Comparison of ENCODE assay signal across 9 cellular contexts in genomic region chr1:96721053-96721381, GRCh38. TPM values are rescaled to one million over a fixed set of nuclear protein-coding genes. Genes with fewer than 3 reads are reported as not detected.
DNase-seq lines count a peak whose midpoint lies in the region; ATAC-seq, FAIRE-seq and TF ChIP-seq lines count a peak whose summit lies in the region.
"Had no signal": no experiment of that assay in that cellular context is flagged by ENCODE, and none has a peak within 500 bp of the region (broad histone marks: within the 10 kb centered on the region; RNA-seq: fewer than 3 reads in every experiment).

No MANE protein-coding gene starts in this region.

- ATAC-seq in heart left ventricle = no peak
- no peak for ATAC-seq in Right ventricle myocardium inferior
- ATAC-seq in HG03439 (IDR thresholded peaks at IDR 0.05; ENCODE audit: unreplicated experiment) = peak; percentile 4
- no peak for ATAC-seq in memory B cell (ENCODE audit: low read depth)
- ATAC-seq in GM19324 (IDR thresholded peaks at IDR 0.05; ENCODE audit: low FRiP score, unreplicated experiment) = no peak

- peak overlapping the region; percentile 95 for H3K27ac Mint-ChIP-seq in astrocyte (ENCODE audit: unreplicated experiment)
- peak overlapping the region; percentile 97 for H3K27ac Mint-ChIP-seq in memory B cell

- H3K79me2 ChIP-seq in astrocyte (ENCODE audit: insufficient read depth, low read length) = peaks cover 39% of the 10 kb centered on the region

- H3K9ac ChIP-seq in astrocyte (ENCODE audit: low read length) = peak overlapping the region; percentile 100

- peaks cover 3% of the 10 kb centered on the region for H3K36me3 Mint-ChIP-seq in astrocyte (ENCODE audit: low read depth, unreplicated experiment)
- peaks cover 4% of the 10 kb centered on the region for H3K36me3 Mint-ChIP-seq in memory B cell

- TF ChIP-seq POLR2A in heart left ventricle (IDR thresholded peaks at IDR 0.05) = no peak
- no peak for TF ChIP-seq POLR2A in GM12891 (IDR thresholded peaks at IDR 0.05; ENCODE audit: low read depth, low read length)

- FAIRE-seq in astrocyte (lab: Jason Lieb, UNC) (no peak), GM12891 (lab: Jason Lieb, UNC) (no peak)
- FAIRE-seq: islet of Langerhans had no signal

- 31 to 45% (median 34%) methylated on average over 4 of the region's 4 CpGs for WGBS in heart left ventricle, 4 donors

- H3K4me1 Mint-ChIP-seq in astrocyte (ENCODE audit: low read depth, unreplicated experiment) (peaks cover 8% of the 10 kb centered on the region), memory B cell (peaks cover 20% of the 10 kb centered on the region)

- peaks cover 0 to 15% (median 6%) of the 10 kb centered on the region in 9 donors for H3K36me3 ChIP-seq in heart left ventricle
- peaks cover 3% of the 10 kb centered on the region for H3K36me3 ChIP-seq in astrocyte (ENCODE audit: insufficient read depth, low read length)

- peak overlapping the region; percentile 93 for H2AFZ ChIP-seq in astrocyte (ENCODE audit: low read depth, low read length)

- H3K4me1 ChIP-seq in heart left ventricle = peaks cover 0 to 28% (median 17%) of the 10 kb centered on the region in 12 donors
- peaks cover 4% of the 10 kb centered on the region for H3K4me1 ChIP-seq in astrocyte (ENCODE audit: insufficient read depth, low read length)

- H3K4me3 ChIP-seq in heart left ventricle = peak overlapping the region; percentile 78 to 98 (median 92)
- H3K4me3 ChIP-seq in astrocyte (ENCODE audit: insufficient read depth, low read depth, low read length) = peak overlapping the region; percentile 96

- TF ChIP-seq CTCF in heart left ventricle (IDR thresholded peaks at IDR 0.05) (no peak), astrocyte (IDR thresholded peaks at IDR 0.05; ENCODE audit: insufficient read depth, low read depth, low read length) (no peak)

- no peaks in the 10 kb centered on the region for H3K27me3 ChIP-seq in heart left ventricle
- H3K27me3 ChIP-seq in astrocyte (ENCODE audit: insufficient read depth, low read length) = no peaks in the 10 kb centered on the region

- H3K27me3 Mint-ChIP-seq in astrocyte (ENCODE audit: low read depth, unreplicated experiment) = no peaks in the 10 kb centered on the region
- H3K27me3 Mint-ChIP-seq in memory B cell = no peaks in the 10 kb centered on the region

- peaks cover 21% of the 10 kb centered on the region for H4K20me1 ChIP-seq in astrocyte (ENCODE audit: insufficient read depth, low read length)

- peaks cover 2% of the 10 kb centered on the region for H3K9me3 Mint-ChIP-seq in astrocyte (ENCODE audit: unreplicated experiment)
- H3K9me3 Mint-ChIP-seq in memory B cell = no peaks in the 10 kb centered on the region

- intact Hi-C loops in heart left ventricle (cut with DNase I) (loop anchor here in 2 of 10 donors (5.0 to 10.0 kb wide), 3 partner anchors 104 to 186 kb away; no protein-coding TSS in a partner anchor), Right ventricle myocardium inferior (cut with DNase I) (loop anchor here (10.0 kb wide), 1 partner anchor 186 kb away; no protein-coding TSS in a partner anchor)

- peak overlapping the region; percentile 97 for H3K4me3 Mint-ChIP-seq in astrocyte (ENCODE audit: unreplicated experiment)
- peak overlapping the region; percentile 99 for H3K4me3 Mint-ChIP-seq in memory B cell

- H3K4me2 ChIP-seq in astrocyte (ENCODE audit: low read length) = peak overlapping the region; percentile 91

- H3K27ac ChIP-seq in heart left ventricle (peak overlapping the region in 11 of 12 donors; percentile 86 to 98 (median 95)), astrocyte (ENCODE audit: low read depth, low read length) (peak overlapping the region; percentile 99)

- DNase-seq in heart left ventricle (no peak), Right ventricle myocardium inferior (ENCODE audit: missing footprints) (no peak), astrocyte (ENCODE audit: low read depth) (no peak), memory B cell (ENCODE audit: low spot score in 2 of 2) (no peak), GM12891 (ENCODE audit: insufficient read length, low spot score) (no peak), NCI-H226 (no peak)

- H3K9me3 ChIP-seq in heart left ventricle (no peaks in the 10 kb centered on the region), astrocyte (ENCODE audit: insufficient read depth, low read depth, low read length) (no peaks in the 10 kb centered on the region)

TF ChIP-seq in GM12891, 5 proteins besides CTCF, POLR2A, EP300 and RAD21:
- TF ChIP-seq PAX5 (IDR thresholded peaks at IDR 0.05; ENCODE audit: insufficient read depth, low read length, severe bottlenecking) = no peak
- TF ChIP-seq POU2F2 (IDR thresholded peaks at IDR 0.05; ENCODE audit: low read depth, low read length) = no peak
- no peak for TF ChIP-seq TAF1 (IDR thresholded peaks at IDR 0.05; ENCODE audit: low read depth, low read length)
- TF ChIP-seq POLR2AphosphoS5 (IDR thresholded peaks at IDR 0.05; ENCODE audit: low read depth, low read length) = no peak
TF ChIP-seq in GM12891: peak in this region for 0.

RNA-seq across cellular contexts. Expression of gene PTBP2, which starts 0.6 kb away (rescaled TPM):
- total RNA-seq in heart left ventricle = 10 to 100 TPM in 8 of 9 donors, 1 to 10 TPM in 1; 9.7 to 17.6 (median 13.4) TPM
- polyA plus RNA-seq in heart left ventricle = 1 to 10 TPM; 6.9 to 9.4 TPM
- 11.2 TPM for total RNA-seq in Right ventricle myocardium inferior
- 17.7 and 20.7 TPM in 2 replicates for total RNA-seq in astrocyte
- 4.1 TPM for polyA plus RNA-seq in GM12891 (2012; ENCODE audit: low read depth, missing spikeins)
